In genomic region chr11:122834065-122834464, GRCh38 we compare ENCODE assay signal across 29 cellular contexts. TPM values are rescaled to one million over a fixed set of nuclear protein-coding genes. Genes with fewer than 3 reads are reported as not detected.
"Had no signal": no experiment of that assay in that cellular context is flagged by ENCODE, and none has a peak within 500 bp of the region (broad histone marks: within the 10 kb centered on the region; RNA-seq: fewer than 3 reads in every experiment).

No MANE protein-coding gene starts in this region.

- H3K36me3 Mint-ChIP-seq: natural killer cell, type B pancreatic cell had no signal

- H3K36me3 ChIP-seq: heart left ventricle, sigmoid colon, suprapubic skin, thyroid gland had no signal

- ATAC-seq: heart left ventricle, left colon, left ventricle myocardium superior, mucosa of descending colon, natural killer cell had no signal

- FAIRE-seq: endothelial cell of umbilical vein, frontal cortex, urothelium cell line had no signal

- H3K9me3 Mint-ChIP-seq: type B pancreatic cell had no signal

- H3K4me3 Mint-ChIP-seq: endodermal cell, natural killer cell, neural crest cell, type B pancreatic cell had no signal

- H3K4me1 ChIP-seq: heart left ventricle, sigmoid colon, suprapubic skin, thyroid gland had no signal

- H3K4me3 ChIP-seq: coronary artery, heart left ventricle, mucosa of descending colon, sigmoid colon, skin epidermis, suprapubic skin, thyroid gland had no signal

- H3K27ac ChIP-seq: coronary artery, heart left ventricle, sigmoid colon, skin epidermis, suprapubic skin, thyroid gland had no signal

- H3K27ac Mint-ChIP-seq: endodermal cell, type B pancreatic cell had no signal

- H3K27me3 Mint-ChIP-seq: type B pancreatic cell had no signal

- H3K9me3 ChIP-seq: heart left ventricle, mucosa of descending colon, sigmoid colon, suprapubic skin, thyroid gland had no signal

- DNase-seq: effector CD4-positive, alpha-beta T cell; endodermal cell; erythroblast; heart left ventricle; hippocampal formation; left colon; left ventricle myocardium superior; mucosa of descending colon; natural killer cell; posterior cingulate gyrus; sigmoid colon; stimulated activated naive CD4-positive, alpha-beta T cell; thyroid gland had no signal

- H3K27me3 ChIP-seq: heart left ventricle, sigmoid colon, suprapubic skin, thyroid gland had no signal

RNA-seq across cellular contexts. Expression of gene CRTAM, which starts 4.2 kb away (rescaled TPM):
- total RNA-seq: dermis microvascular lymphatic vessel endothelial cell, endodermal cell, endothelial cell of umbilical vein, glomerular endothelial cell, kidney epithelial cell, left ventricle myocardium superior, lung microvascular endothelial cell, mesenteric fat pad, neural crest cell, osteocyte, pulmonary artery endothelial cell had no signal
- polyA plus RNA-seq: endothelial cell of umbilical vein, fibroblast of lung had no signal
